23 cellular contexts compared by ENCODE assay signal in the genomic region with DNA sequence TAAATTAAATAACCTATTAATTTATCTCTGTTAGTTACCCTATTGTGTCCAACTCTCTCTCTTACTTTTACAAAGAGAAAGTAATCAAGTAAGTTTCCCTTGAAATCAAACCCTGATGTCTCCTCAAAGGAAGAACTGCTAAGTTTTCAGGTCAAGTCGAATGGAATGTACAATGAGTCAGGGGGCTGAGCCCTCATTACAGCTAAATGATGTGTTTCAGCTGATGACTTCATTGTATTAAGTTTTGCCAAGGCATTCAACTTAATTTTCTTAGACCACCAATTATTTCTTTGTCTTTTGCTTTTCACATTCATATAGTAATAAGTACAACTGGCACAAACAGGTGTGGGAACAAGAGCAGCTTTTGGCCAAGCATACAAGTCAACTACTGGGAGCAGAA. TPM values are rescaled to one million over a fixed set of nuclear protein-coding genes. Genes with fewer than 3 reads are reported as not detected.
DNase-seq lines count a peak whose midpoint lies in the region; ATAC-seq and TF ChIP-seq lines count a peak whose summit lies in the region.
"Had no signal": no experiment of that assay in that cellular context is flagged by ENCODE, and none has a peak within 500 bp of the region (broad histone marks: within the 10 kb centered on the region; RNA-seq: fewer than 3 reads in every experiment).

No MANE protein-coding gene starts in this region.

- H3K9me3 Mint-ChIP-seq in activated CD4-positive, alpha-beta T cell treated with anti-CD3 and anti-CD28 coated beads for 36 hours (ENCODE audit: low read depth), result peaks cover 3% of the 10 kb centered on the region

- no peak for TF ChIP-seq CTCF in choroid plexus epithelial cell (conservative IDR thresholded peaks at IDR 0.05; ENCODE audit: low read depth, low read length)

- no peak for ATAC-seq in activated CD4-positive, alpha-beta T cell treated with anti-CD3 and anti-CD28 coated beads for 36 hours
- ATAC-seq: Panc1 had no signal

- DNase-seq in AG08396 (ENCODE audit: low spot score) (peak; percentile 20), RKO (ENCODE audit: low spot score) (peak; percentile 48), choroid plexus epithelial cell (ENCODE audit: low read depth) (peak; percentile 9), kidney glomerular epithelial cell (lab: John Stamatoyannopoulos, UW) (peak; percentile 10), activated gamma-delta T cell (lab: John Stamatoyannopoulos, UW) (no peak)
- no peak for DNase-seq in NK-92 treated with Interleukin-12 subunit alpha and Interleukin-12 subunit beta, amount 100 ng/mL, for 24 hours (lab: John Stamatoyannopoulos, UW)
- DNase-seq in activated CD4-positive, alpha-beta T cell treated with anti-CD3 and anti-CD28 coated beads for 36 hours, result no peak
- DNase-seq in activated CD4-positive, CD25-positive, alpha-beta regulatory T cell (lab: John Stamatoyannopoulos, UW), result no peak
- DNase-seq: BE2C; Calu3; CD4-positive, alpha-beta memory T cell; DMS53; Kasumi-1; MM.1S; NCI-H1105; NCI-H1694 treated with DMSO at 0.1 percent for 48 hours; NCI-H2107; NCI-H226; NCI-H524 treated with DMSO at 0.1 percent for 48 hours; Right ventricle myocardium superior had no signal

- no peaks in the 10 kb centered on the region for H3K27me3 Mint-ChIP-seq in activated CD4-positive, alpha-beta T cell treated with anti-CD3 and anti-CD28 coated beads for 36 hours

- H3K4me3 Mint-ChIP-seq in activated CD4-positive, alpha-beta T cell treated with anti-CD3 and anti-CD28 coated beads for 36 hours, result no peak overlapping the region
- H3K4me3 Mint-ChIP-seq: CD4-positive, alpha-beta memory T cell had no signal

- peaks cover 11% of the 10 kb centered on the region for H3K4me1 Mint-ChIP-seq in activated CD4-positive, alpha-beta T cell treated with anti-CD3 and anti-CD28 coated beads for 36 hours

- H3K36me3 Mint-ChIP-seq in activated CD4-positive, alpha-beta T cell treated with anti-CD3 and anti-CD28 coated beads for 36 hours (ENCODE audit: low read depth), result no peaks in the 10 kb centered on the region
- H3K36me3 Mint-ChIP-seq: CD4-positive, alpha-beta memory T cell had no signal

- POLR2A ChIA-PET in activated CD4-positive, alpha-beta T cell treated with anti-CD3 and anti-CD28 coated beads for 36 hours (lab: Charles Lee), result no interaction called here

- H3K27ac Mint-ChIP-seq in activated CD4-positive, alpha-beta T cell treated with anti-CD3 and anti-CD28 coated beads for 36 hours, result no peak overlapping the region
- H3K27ac Mint-ChIP-seq: CD4-positive, alpha-beta memory T cell had no signal

- intact Hi-C loops in activated CD4-positive, alpha-beta T cell treated with anti-CD3 and anti-CD28 coated beads for 36 hours (cut with DNase I, micrococcal nuclease), result no loop called here

- CTCF ChIA-PET in activated CD4-positive, alpha-beta T cell treated with anti-CD3 and anti-CD28 coated beads for 36 hours (lab: Charles Lee), result interaction anchor here (0.7 kb wide), 2 partner anchors 32 to 137 kb away, joined by 3 read pairs; no protein-coding TSS in a partner anchor

- H3K4me3 ChIP-seq in choroid plexus epithelial cell (ENCODE audit: low read depth, low read length), result no peak overlapping the region
- H3K4me3 ChIP-seq: SK-N-MC had no signal

RNA-seq across cellular contexts. Expression of a gene that starts 54.7 kb away (rescaled TPM):
- under 1 TPM; 0.12 to 0.14 TPM for total RNA-seq in activated CD4-positive, alpha-beta T cell treated with anti-CD3 and anti-CD28 coated beads for 36 hours
- total RNA-seq: Calu3, HT-29 had no signal

Comparison
In these comparisons a context has a peak if more than half of its experiments do, and no peak if none do; other contexts are left out.
1. DNase-seq: peak in AG08396 (single experiment), RKO (single experiment), choroid plexus epithelial cell (single experiment) and kidney glomerular epithelial cell (single experiment); none in NK-92 treated with Interleukin-12 subunit alpha and Interleukin-12 subunit beta, amount 100 ng/mL, for 24 hours (single experiment), activated CD4-positive, alpha-beta T cell treated with anti-CD3 and anti-CD28 coated beads for 36 hours (single experiment), activated gamma-delta T cell (single experiment) and activated CD4-positive, CD25-positive, alpha-beta regulatory T cell (0 of 4).